Comparison of ENCODE assay signal across 8 cellular contexts in the genomic region with DNA sequence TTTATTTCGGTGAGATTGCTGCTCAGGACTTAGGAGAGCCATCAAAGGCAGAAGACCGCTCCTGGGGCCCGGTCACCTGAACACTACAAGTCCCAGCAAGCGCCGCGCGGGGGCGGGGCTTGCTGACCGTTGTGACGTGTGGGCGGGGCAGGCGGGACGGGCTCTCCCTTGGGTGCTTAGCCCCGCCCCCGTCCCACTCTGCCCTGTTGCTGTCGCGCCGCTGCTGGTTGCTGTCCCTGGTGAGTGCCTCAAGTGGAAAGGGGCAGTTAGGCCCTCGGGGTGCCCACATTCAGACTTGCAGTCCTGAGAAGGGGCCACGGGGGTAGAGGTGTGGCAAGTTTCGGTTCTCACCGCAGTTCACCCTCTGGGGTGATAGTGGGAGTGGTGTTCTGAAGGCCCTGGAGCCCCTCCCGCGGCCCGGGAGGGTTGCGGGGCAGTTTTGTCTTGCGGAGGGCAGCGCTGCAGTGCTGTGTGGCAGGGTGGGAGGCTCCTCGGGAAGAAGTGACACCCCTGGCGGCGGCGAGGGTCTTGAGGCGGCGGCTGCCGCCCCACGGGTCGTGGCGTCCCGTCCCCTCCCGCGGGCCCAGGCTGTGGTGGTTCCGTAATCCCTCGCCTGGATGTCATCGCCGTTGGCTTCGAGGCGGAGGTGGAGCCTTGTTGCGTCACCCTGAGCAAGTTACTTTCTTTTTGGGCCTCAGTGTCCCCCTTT. TPM values are rescaled to one million over a fixed set of nuclear protein-coding genes. Genes with fewer than 3 reads are reported as not detected.
DNase-seq lines count a peak whose midpoint lies in the region; ATAC-seq and TF ChIP-seq lines count a peak whose summit lies in the region.

A gene with protein sequence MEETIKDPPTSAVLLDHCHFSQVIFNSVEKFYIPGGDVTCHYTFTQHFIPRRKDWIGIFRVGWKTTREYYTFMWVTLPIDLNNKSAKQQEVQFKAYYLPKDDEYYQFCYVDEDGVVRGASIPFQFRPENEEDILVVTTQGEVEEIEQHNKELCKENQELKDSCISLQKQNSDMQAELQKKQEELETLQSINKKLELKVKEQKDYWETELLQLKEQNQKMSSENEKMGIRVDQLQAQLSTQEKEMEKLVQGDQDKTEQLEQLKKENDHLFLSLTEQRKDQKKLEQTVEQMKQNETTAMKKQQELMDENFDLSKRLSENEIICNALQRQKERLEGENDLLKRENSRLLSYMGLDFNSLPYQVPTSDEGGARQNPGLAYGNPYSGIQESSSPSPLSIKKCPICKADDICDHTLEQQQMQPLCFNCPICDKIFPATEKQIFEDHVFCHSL (plus strand): TSS at position 196 of the 709 bp plus-strand sequence. CDS start 10,673 bp downstream, outside the sequence.

- H3K9me3 ChIP-seq in mammary epithelial cell (replicated peaks; ENCODE audit: insufficient read depth, low read length): no peaks in the 10 kb centered on the region

- DNase-seq in AG08395 (ENCODE audit: low spot score) (peak; percentile 96), NCI-H226 (peak; percentile 86), mammary epithelial cell (peak; percentile 91), iPS-NIHi7 (ENCODE audit: extremely low spot score) (peak; percentile 92), smooth muscle cell of the brain vasculature (ENCODE audit: low read depth, low spot score) (peak; percentile 74)

- BruUV-seq in mammary epithelial cell (replicated peaks; lab: Mats Ljungman, UMichigan): TSS peak; percentile 52

- H3K36me3 ChIP-seq in mammary epithelial cell (ENCODE audit: insufficient read depth, low read length): no peaks in the 10 kb centered on the region

- CTCF ChIA-PET in mammary epithelial cell (lab: Charles Lee; ENCODE audit: low non-redundant PET): no interaction called here

- TF ChIP-seq CTCF in WI38 (IDR thresholded peaks at IDR 0.05; ENCODE audit: low read depth, low read length) (no peak), mammary epithelial cell (conservative IDR thresholded peaks at IDR 0.05 in 1 of 2, IDR thresholded peaks at IDR 0.05 in 1 of 2; ENCODE audit: extremely low read depth in 1 of 2, insufficient read depth in 1 of 2, low read depth in 1 of 2, low read length in 2 of 2) (no peak)

- ATAC-seq in GM18907 (IDR thresholded peaks at IDR 0.05; ENCODE audit: unreplicated experiment) (peak; percentile 80), HG03159 (IDR thresholded peaks at IDR 0.05; ENCODE audit: unreplicated experiment) (peak; percentile 88)

- peak within 1 kb of the TSS; percentile 92 for H3K27ac ChIP-seq in mammary epithelial cell (ENCODE audit: insufficient read depth, low read depth, low read length)

- H4K20me1 ChIP-seq in mammary epithelial cell (ENCODE audit: insufficient read depth, low read length): no peaks in the 10 kb centered on the region

- H3K9ac ChIP-seq in mammary epithelial cell (ENCODE audit: insufficient read depth, low read length): peak within 1 kb of the TSS; percentile 96

- dilution Hi-C loops in mammary epithelial cell (cut with HindIII; ENCODE audit: low sequenced_read_pairs): no loop called here

- in situ Hi-C loops in mammary epithelial cell (cut with MboI; ENCODE audit: low sequenced_read_pairs in 2 of 2): no loop called here

- H3K4me3 ChIP-seq in WI38 (ENCODE audit: low read depth, low read length) (peak within 1 kb of the TSS; percentile 80), mammary epithelial cell (replicated peaks in 1 of 3; ENCODE audit: insufficient read depth in 1 of 3, low read depth in 2 of 3, low read length in 3 of 3) (peak within 1 kb of the TSS; percentile 57 to 84 (median 77))

- peaks cover 47% of the 10 kb centered on the region for H3K79me2 ChIP-seq in mammary epithelial cell (ENCODE audit: insufficient read depth, low read length)

- WGBS in mammary epithelial cell (ENCODE audit: low coverage, missing lambda C conversion rate): 2% methylated on average over 22 of the region's 48 CpGs

- peak within 1 kb of the TSS; percentile 97 for H2AFZ ChIP-seq in mammary epithelial cell (ENCODE audit: low read depth, low read length)

- intact Hi-C loops in mammary epithelial cell (cut with micrococcal nuclease): no loop called here

- H3K4me2 ChIP-seq in mammary epithelial cell (ENCODE audit: insufficient read depth, low read depth, low read length): peak within 1 kb of the TSS; percentile 86

- no peaks in the 10 kb centered on the region for H3K27me3 ChIP-seq in mammary epithelial cell (ENCODE audit: insufficient read depth, low read length)

- H3K4me1 ChIP-seq in mammary epithelial cell (ENCODE audit: insufficient read depth, low read length): peaks cover 5% of the 10 kb centered on the region

RNA-seq across cellular contexts. Expression of the gene that starts here (rescaled TPM):
- total RNA-seq in mammary epithelial cell: 100 to 1,000 TPM in 1 of 2 donors, 10 to 100 TPM in 1; 51.7 to 104 TPM
- 36.1 TPM for polyA plus RNA-seq in mammary epithelial cell
- polyA minus RNA-seq in mammary epithelial cell: 60.8 TPM

Comparison
In these comparisons a context has a peak if more than half of its experiments do, and no peak if none do; other contexts are left out.
1. Peak in every context shown above with its lines: DNase-seq, ATAC-seq, H3K4me3 ChIP-seq and H3K27ac ChIP-seq.